15 cellular contexts compared by ENCODE assay signal in the genomic region with DNA sequence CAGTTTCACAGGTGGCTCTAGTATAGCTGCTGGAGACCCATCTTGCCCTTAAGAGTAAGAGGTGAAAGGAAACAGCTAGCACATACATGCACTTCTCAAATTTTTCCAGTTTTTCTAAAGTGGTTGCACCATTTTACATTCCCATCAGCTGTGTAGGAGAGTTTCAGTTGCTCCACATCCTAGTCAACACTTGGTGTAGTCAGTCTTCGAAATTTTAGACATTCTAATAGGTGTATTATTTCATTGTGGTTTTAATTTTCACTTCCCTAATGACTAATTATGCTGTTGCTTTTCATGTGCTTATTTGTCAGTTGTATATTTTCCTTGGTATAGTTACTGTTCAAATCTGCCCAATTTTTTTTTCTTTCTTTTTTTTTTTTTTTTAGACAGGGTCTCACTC. TPM values are rescaled to one million over a fixed set of nuclear protein-coding genes. Genes with fewer than 3 reads are reported as not detected.
A peak's percentile ranks its signal among the peaks of the same experiment; 100 is the strongest.
DNase-seq lines count a peak whose midpoint lies in the region; ATAC-seq lines count a peak whose summit lies in the region.
"Had no signal": no experiment of that assay in that cellular context is flagged by ENCODE, and none has a peak within 500 bp of the region (broad histone marks: within the 10 kb centered on the region; RNA-seq: fewer than 3 reads in every experiment).

No MANE protein-coding gene starts in this region.

- H3K4me3 Mint-ChIP-seq in stimulated activated effector memory CD8-positive, alpha-beta T cell treated with anti-CD3 and anti-CD28 coated beads, Interleukin-12 subunit alpha, Interleukin-12 subunit beta, amount 100 ng/mL, for 72 hours: no peak overlapping the region
- H3K4me3 Mint-ChIP-seq: CD4-positive, CD25-positive, alpha-beta regulatory T cell; CD8-positive, alpha-beta T cell; GM23338; H9 had no signal

- no peaks in the 10 kb centered on the region for H3K4me1 Mint-ChIP-seq in stimulated activated effector memory CD8-positive, alpha-beta T cell treated with anti-CD3 and anti-CD28 coated beads, Interleukin-12 subunit alpha, Interleukin-12 subunit beta, amount 100 ng/mL, for 72 hours
- H3K4me1 Mint-ChIP-seq: CD4-positive, CD25-positive, alpha-beta regulatory T cell; GM23338 had no signal

- no peaks in the 10 kb centered on the region for H3K9me3 Mint-ChIP-seq in stimulated activated effector memory CD8-positive, alpha-beta T cell treated with anti-CD3 and anti-CD28 coated beads, Interleukin-12 subunit alpha, Interleukin-12 subunit beta, amount 100 ng/mL, for 72 hours
- H3K9me3 Mint-ChIP-seq: CD4-positive, CD25-positive, alpha-beta regulatory T cell; CD8-positive, alpha-beta T cell had no signal

- ATAC-seq in GM19351 (IDR thresholded peaks at IDR 0.05; ENCODE audit: unreplicated experiment) (peak; percentile 67), esophagus mucosa (no peak), HG03025 (IDR thresholded peaks at IDR 0.05; ENCODE audit: low FRiP score, unreplicated experiment) (no peak), HG03135 (IDR thresholded peaks at IDR 0.05; ENCODE audit: unreplicated experiment) (no peak)
- peak; percentile 40 for ATAC-seq in stimulated activated effector memory CD8-positive, alpha-beta T cell treated with anti-CD3 and anti-CD28 coated beads, Interleukin-12 subunit alpha, Interleukin-12 subunit beta, amount 100 ng/mL, for 72 hours
- ATAC-seq: CD8-positive, alpha-beta T cell; GM23338; HCT116 had no signal

- no peaks in the 10 kb centered on the region for H3K36me3 Mint-ChIP-seq in stimulated activated effector memory CD8-positive, alpha-beta T cell treated with anti-CD3 and anti-CD28 coated beads, Interleukin-12 subunit alpha, Interleukin-12 subunit beta, amount 100 ng/mL, for 72 hours
- H3K36me3 Mint-ChIP-seq: CD4-positive, CD25-positive, alpha-beta regulatory T cell; CD8-positive, alpha-beta T cell had no signal

- DNase-seq in CD1c-positive myeloid dendritic cell (ENCODE audit: extremely low spot score): peak; percentile 41
- peak in 1 of 2 donors; percentile 4 for DNase-seq in stimulated activated effector memory CD8-positive, alpha-beta T cell treated with anti-CD3 and anti-CD28 coated beads, Interleukin-12 subunit alpha, Interleukin-12 subunit beta, amount 100 ng/mL, for 72 hours (ENCODE audit: low spot score in 2 of 2)
- DNase-seq: C1 segment of cervical spinal cord; Caco-2; CD4-positive, CD25-positive, alpha-beta regulatory T cell; CD8-positive, alpha-beta T cell; DMS153; DND-41; H9 had no signal

- no peak overlapping the region for H3K27ac Mint-ChIP-seq in stimulated activated effector memory CD8-positive, alpha-beta T cell treated with anti-CD3 and anti-CD28 coated beads, Interleukin-12 subunit alpha, Interleukin-12 subunit beta, amount 100 ng/mL, for 72 hours
- H3K27ac Mint-ChIP-seq: CD4-positive, CD25-positive, alpha-beta regulatory T cell; CD8-positive, alpha-beta T cell; GM23338; H9 had no signal

RNA-seq across cellular contexts. Expression of a gene that starts 9.5 kb away (rescaled TPM):
- 19.0 TPM for total RNA-seq in esophagus mucosa
- total RNA-seq: CD8-positive, alpha-beta T cell had no signal

RNA-seq across cellular contexts. Expression of a gene that starts 17.3 kb away (rescaled TPM):
- total RNA-seq in esophagus mucosa: 15.9 TPM

Comparison
In these comparisons a context has a peak if more than half of its experiments do, and no peak if none do; other contexts are left out.
1. ATAC-seq: peak in GM19351 (single experiment) and stimulated activated effector memory CD8-positive, alpha-beta T cell treated with anti-CD3 and anti-CD28 coated beads, Interleukin-12 subunit alpha, Interleukin-12 subunit beta, amount 100 ng/mL, for 72 hours (single experiment); none in esophagus mucosa (single experiment), HG03025 (single experiment) and HG03135 (single experiment).